In genomic region chr19:53333466-53334449, GRCh38 we compare ENCODE assay signal across 8 cellular contexts. TPM values are rescaled to one million over a fixed set of nuclear protein-coding genes. Genes with fewer than 3 reads are reported as not detected.
DNase-seq lines count a peak whose midpoint lies in the region; ATAC-seq and TF ChIP-seq lines count a peak whose summit lies in the region.

Gene ZNF845, plus strand, starts transcription at chr19:53333749. Its CDS starts 7,559 bp downstream, at chr19:53341308.

- peak; percentile 88 for DNase-seq in COLO829 (ENCODE audit: low spot score)
- DNase-seq in HT-29 (ENCODE audit: low spot score), result peak; percentile 97
- DNase-seq in NOMO-1 treated with DMSO at 0.1 percent for 48 hours (lab: John Stamatoyannopoulos, UW; ENCODE audit: unreplicated experiment), result peak; percentile 82
- peak; percentile 77 for DNase-seq in activated CD8-positive, alpha-beta memory T cell treated with anti-CD3 and anti-CD28 coated beads, Interleukin-2, amount 50 U/mL, for 1 hour (ENCODE audit: extremely low read depth)
- DNase-seq in endothelial cell (ENCODE audit: low spot score), result peak; percentile 98
- peak; percentile 87 for DNase-seq in midbrain (lab: John Stamatoyannopoulos, UW)
- DNase-seq in stimulated activated CD8-positive, alpha-beta memory T cell treated with anti-CD3 and anti-CD28 coated beads, Interleukin-15, amount 100 ng/mL, for 48 hours (ENCODE audit: low read depth in 2 of 2), result peak; percentile 84 to 88

- no peak for TF ChIP-seq CTCF in endothelial cell (IDR thresholded peaks at IDR 0.05; ENCODE audit: unreplicated experiment)

- H3K4me1 Mint-ChIP-seq in endothelial cell (ENCODE audit: unreplicated experiment), result peaks cover 7% of the 10 kb centered on the region

- H3K27me3 Mint-ChIP-seq in endothelial cell (ENCODE audit: unreplicated experiment), result peaks cover 1% of the 10 kb centered on the region

- peak within 1 kb of the TSS; percentile 96 for H3K4me3 Mint-ChIP-seq in endothelial cell (ENCODE audit: unreplicated experiment)

- H3K36me3 Mint-ChIP-seq in endothelial cell (ENCODE audit: low read depth, unreplicated experiment), result peaks cover 11% of the 10 kb centered on the region

- ATAC-seq in GM19468 (IDR thresholded peaks at IDR 0.05; ENCODE audit: extremely low read depth, unreplicated experiment), result peak; percentile 90

- H3K27ac Mint-ChIP-seq in endothelial cell (ENCODE audit: unreplicated experiment), result peak within 1 kb of the TSS; percentile 93

- H3K9me3 Mint-ChIP-seq in endothelial cell (ENCODE audit: unreplicated experiment), result peaks cover 1% of the 10 kb centered on the region

RNA-seq across cellular contexts. Expression of gene ZNF845, which starts in this region (rescaled TPM):
- total RNA-seq in HT-29 (2014; rRNA removed; shearing (Covaris generic)), result 2.8 and 2.9 TPM in 2 replicates
- total RNA-seq in endothelial cell (ENCODE audit: unreplicated experiment), result 8.6 TPM

Comparison
In these comparisons a context has a peak if more than half of its experiments do, and no peak if none do; other contexts are left out.
1. Peak in every context shown above with its lines: DNase-seq and ATAC-seq.